ENCODE assay signal across 23 cellular contexts in genomic region chr18:3054785-3055184, GRCh38.
"Had no signal": no experiment of that assay in that cellular context is flagged by ENCODE, and none has a peak within 500 bp of the region (broad histone marks: within the 10 kb centered on the region; RNA-seq: fewer than 3 reads in every experiment).

No MANE protein-coding gene starts in this region.

- H3K27ac Mint-ChIP-seq: activated CD4-positive, alpha-beta memory T cell treated with anti-CD3 and anti-CD28 coated beads, Interleukin-2, amount 10 ng/mL, durations not matched to agents 7 days and 5 days; activated naive CD4-positive, alpha-beta T cell treated with anti-CD3 and anti-CD28 coated beads for 36 hours; activated naive CD8-positive, alpha-beta T cell; activated T-helper 17 cell treated with anti-CD3 and anti-CD28 coated beads, Interleukin-2, amount 50 U/mL, for 72 hours had no signal

- DNase-seq: activated CD4-positive, alpha-beta memory T cell treated with anti-CD3 and anti-CD28 coated beads, Interleukin-2, amount 10 ng/mL, durations not matched to agents 7 days and 5 days; activated CD4-positive, alpha-beta T cell treated with anti-CD3 and anti-CD28 coated beads for 36 hours; activated CD4-positive, alpha-beta T cell treated with anti-CD3 and anti-CD28 coated beads, Interleukin-2, amount 50 U/mL, for 1 hour; activated gamma-delta T cell; activated naive CD4-positive, alpha-beta T cell treated with anti-CD3 and anti-CD28 coated beads for 36 hours; activated T-cell treated with anti-CD3 and anti-CD28 coated beads for 4 hours; activated T-cell treated with anti-CD3 and anti-CD28 coated beads, Interleukin-2, amount 50 U/mL, for 48 hours; caudate nucleus; MM.1S; NCI-H1105; NCI-H1436; NCI-H1694 treated with DMSO at 0.1 percent for 48 hours; NCI-H2029 treated with DMSO at 0.1 percent for 48 hours; NCI-H345; NCI-H510A; NCI-H526 treated with DMSO at 0.1 percent for 48 hours; NCI-H82; NK-92 treated with Interleukin-12 subunit alpha and Interleukin-12 subunit beta, amount 100 ng/mL, for 24 hours; T-cell; WERI-Rb-1 had no signal

- ATAC-seq: activated CD4-positive, alpha-beta T cell treated with anti-CD3 and anti-CD28 coated beads for 36 hours; activated T-helper 17 cell treated with anti-CD3 and anti-CD28 coated beads, Interleukin-2, amount 50 U/mL, for 72 hours; T-cell had no signal

- H3K36me3 Mint-ChIP-seq: T-cell had no signal

- H3K4me3 ChIP-seq: SK-N-MC had no signal

- H3K36me3 ChIP-seq: WERI-Rb-1 had no signal

- H3K27me3 Mint-ChIP-seq: activated CD4-positive, alpha-beta memory T cell treated with anti-CD3 and anti-CD28 coated beads, Interleukin-2, amount 10 ng/mL, durations not matched to agents 7 days and 5 days; activated CD4-positive, alpha-beta T cell treated with anti-CD3 and anti-CD28 coated beads for 36 hours; activated naive CD8-positive, alpha-beta T cell; activated T-helper 17 cell treated with anti-CD3 and anti-CD28 coated beads, Interleukin-2, amount 50 U/mL, for 72 hours; T-cell had no signal

- H3K4me3 Mint-ChIP-seq: activated CD4-positive, alpha-beta memory T cell treated with anti-CD3 and anti-CD28 coated beads, Interleukin-2, amount 10 ng/mL, durations not matched to agents 7 days and 5 days; activated CD4-positive, alpha-beta T cell treated with anti-CD3 and anti-CD28 coated beads for 36 hours; activated naive CD4-positive, alpha-beta T cell treated with anti-CD3 and anti-CD28 coated beads for 36 hours; activated naive CD8-positive, alpha-beta T cell; activated T-helper 17 cell treated with anti-CD3 and anti-CD28 coated beads, Interleukin-2, amount 50 U/mL, for 72 hours; T-cell had no signal

- H3K9me3 Mint-ChIP-seq: activated T-helper 17 cell treated with anti-CD3 and anti-CD28 coated beads, Interleukin-2, amount 50 U/mL, for 72 hours had no signal

- H3K27ac ChIP-seq: SK-N-MC, WERI-Rb-1 had no signal
